8 cellular contexts compared by ENCODE assay signal in the genomic region with DNA sequence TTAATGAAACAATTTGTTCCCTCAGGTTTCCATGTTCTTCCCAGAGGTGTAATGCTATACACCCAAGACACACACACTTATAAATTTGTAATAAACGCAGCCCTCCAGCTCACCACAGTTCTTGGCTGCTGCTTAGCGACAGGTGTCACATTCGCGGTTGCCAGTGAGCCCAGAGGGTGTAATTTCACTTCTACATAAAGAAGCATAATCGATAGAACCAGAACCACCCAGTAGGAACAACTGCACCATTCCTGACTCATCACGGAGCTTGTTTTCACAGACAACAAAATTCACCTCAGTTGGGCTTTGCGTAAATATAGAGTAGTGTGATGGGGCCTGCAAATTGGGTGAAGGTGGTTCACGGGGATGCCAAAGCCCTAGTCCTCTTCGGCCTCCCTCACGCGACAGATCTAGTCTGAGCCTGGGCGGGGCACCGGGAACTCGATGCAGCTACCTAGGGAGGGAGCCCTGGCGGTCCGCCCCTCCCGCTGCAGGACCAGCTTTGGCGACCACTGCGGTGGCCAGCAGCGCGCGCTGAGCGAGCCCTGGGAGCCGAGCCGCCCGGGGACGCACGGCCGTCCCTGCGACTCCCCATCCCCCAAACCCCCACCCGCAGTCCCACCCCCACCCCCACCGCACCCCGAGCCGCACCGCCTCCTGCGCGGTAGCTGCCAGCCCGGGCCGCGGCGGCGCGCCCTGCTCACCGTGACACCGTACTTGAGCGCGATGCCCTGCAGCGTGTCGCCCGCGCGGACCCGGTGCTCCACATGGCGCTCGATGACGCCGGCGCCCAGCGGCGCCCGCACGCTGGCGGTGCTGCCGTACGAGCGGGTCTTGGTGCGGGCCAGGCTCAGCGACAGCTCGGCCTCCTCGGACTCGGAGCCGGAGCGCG. TPM values are rescaled to one million over a fixed set of nuclear protein-coding genes. Genes with fewer than 3 reads are reported as not detected.
DNase-seq lines count a peak whose midpoint lies in the region; ATAC-seq and TF ChIP-seq lines count a peak whose summit lies in the region.

No MANE protein-coding gene starts in this region.

- no peak for TF ChIP-seq POLR2A in lower leg skin (IDR thresholded peaks at IDR 0.05)

- DNase-seq in M059J (ENCODE audit: low read depth): peak; percentile 45
- DNase-seq in activated B cell treated with CpG ODN at 0.5 μM for 24 hours: peak; percentile 59
- DNase-seq in cerebellar cortex (ENCODE audit: low spot score): peak; percentile 74
- DNase-seq in lower leg skin (ENCODE audit: low spot score in 2 of 2): peak; percentile 34 to 88
- peak; percentile 36 for DNase-seq in stimulated activated CD8-positive, alpha-beta memory T cell treated with anti-CD3 and anti-CD28 coated beads, Interleukin-12 subunit alpha, Interleukin-12 subunit beta, amount 100 ng/mL, for 4 hours (ENCODE audit: low read depth)
- no peak for DNase-seq in midbrain (lab: John Stamatoyannopoulos, UW)

- H3K4me1 Mint-ChIP-seq in activated B cell treated with CpG ODN at 0.5 μM for 24 hours: peaks cover 57% of the 10 kb centered on the region

- WGBS in lower leg skin, 2 donors: 7 to 8% methylated on average over 14 to 15 of the region's 74 CpGs

- peak overlapping the region; percentile 73 for H3K4me3 ChIP-seq in lower leg skin (ENCODE audit: low read depth, poor library complexity, severe bottlenecking)

- H3K27me3 Mint-ChIP-seq in activated B cell treated with CpG ODN at 0.5 μM for 24 hours: no peaks in the 10 kb centered on the region

- CTCF ChIA-PET in activated B cell treated with CpG ODN at 0.5 μM for 24 hours (lab: Charles Lee): interaction anchor here (1.0 to 4.3 kb wide), 7 partner anchors 10 to 87 kb away, joined by 3 to 58 read pairs (median 10); a partner anchor contains a TSS

- H3K36me3 ChIP-seq in ES-I3 (ENCODE audit: insufficient read depth, low read length): no peaks in the 10 kb centered on the region

- H3K4me3 Mint-ChIP-seq in activated B cell treated with CpG ODN at 0.5 μM for 24 hours: peak overlapping the region; percentile 90

- no peak for TF ChIP-seq CTCF in activated B cell treated with CpG ODN at 0.5 μM for 24 hours (IDR thresholded peaks at IDR 0.05)
- TF ChIP-seq CTCF in lower leg skin (IDR thresholded peaks at IDR 0.05): no peak

- ATAC-seq in GM21723 (IDR thresholded peaks at IDR 0.05; ENCODE audit: unreplicated experiment): peak; percentile 30
- peak; percentile 40 for ATAC-seq in activated B cell treated with CpG ODN at 0.5 μM for 24 hours (ENCODE audit: low read depth)

- H3K4me1 ChIP-seq in ES-I3 (ENCODE audit: insufficient read depth, low read length): no peaks in the 10 kb centered on the region

- H3K27ac Mint-ChIP-seq in activated B cell treated with CpG ODN at 0.5 μM for 24 hours: peak overlapping the region; percentile 89

- intact Hi-C loops in activated B cell treated with CpG ODN at 0.5 μM for 24 hours (cut with micrococcal nuclease): loop anchor here (1.0 to 10.0 kb wide), 9 partner anchors 14 to 1382 kb away; a partner anchor contains a TSS
- intact Hi-C loops in lower leg skin (cut with DNase I; ENCODE audit: low total_unique reads): no loop called here

- peaks cover 33% of the 10 kb centered on the region for H3K36me3 Mint-ChIP-seq in activated B cell treated with CpG ODN at 0.5 μM for 24 hours (ENCODE audit: low read depth)

- no peaks in the 10 kb centered on the region for H3K9me3 Mint-ChIP-seq in activated B cell treated with CpG ODN at 0.5 μM for 24 hours

- H3K9ac ChIP-seq in ES-I3 (ENCODE audit: low read depth, low read length): peak overlapping the region; percentile 76

- no peaks in the 10 kb centered on the region for H3K9me3 ChIP-seq in ES-I3 (ENCODE audit: control insufficient read depth, insufficient read depth, low read length)

- POLR2A ChIA-PET in activated B cell treated with CpG ODN at 0.5 μM for 24 hours (lab: Charles Lee): interaction anchor here (0.6 to 4.1 kb wide), 19 partner anchors 8 to 1383 kb away, joined by 3 to 98 read pairs (median 6); a partner anchor contains a TSS

RNA-seq across cellular contexts. Expression of a gene that starts 0.6 kb away (rescaled TPM):
- 16.7 and 19.8 TPM in 2 replicates for total RNA-seq in M059J (2014; rRNA removed; shearing (Covaris generic))
- total RNA-seq in activated B cell treated with CpG ODN at 0.5 μM for 24 hours (41.8 and 48.6 TPM in 2 replicates), lower leg skin (10 to 100 TPM in 2 of 4 donors, 1 to 10 TPM in 2; 6.6 to 17.9 (median 13.0) TPM)

RNA-seq across cellular contexts. Expression of a gene that starts 14.5 kb away (rescaled TPM):
- total RNA-seq in M059J (2014; rRNA removed; shearing (Covaris generic)): 3.5 and 4.4 TPM in 2 replicates
- total RNA-seq in activated B cell treated with CpG ODN at 0.5 μM for 24 hours: 11.3 and 14.6 TPM in 2 replicates
- 1 to 10 TPM; 6.6 to 9.3 (median 7.5) TPM for total RNA-seq in lower leg skin

RNA-seq across cellular contexts. Expression of a gene that starts 55.6 kb away (rescaled TPM):
- 0.10 TPM in 1 of 2 replicates, not detected in the other for total RNA-seq in M059J (2014; rRNA removed; shearing (Covaris generic))
- total RNA-seq in activated B cell treated with CpG ODN at 0.5 μM for 24 hours: not detected in 2 replicates
- under 1 TPM in 1 of 4 donors, not detected in 3; 0.13 TPM for total RNA-seq in lower leg skin
